8 cellular contexts compared by ENCODE assay signal in the genomic region with DNA sequence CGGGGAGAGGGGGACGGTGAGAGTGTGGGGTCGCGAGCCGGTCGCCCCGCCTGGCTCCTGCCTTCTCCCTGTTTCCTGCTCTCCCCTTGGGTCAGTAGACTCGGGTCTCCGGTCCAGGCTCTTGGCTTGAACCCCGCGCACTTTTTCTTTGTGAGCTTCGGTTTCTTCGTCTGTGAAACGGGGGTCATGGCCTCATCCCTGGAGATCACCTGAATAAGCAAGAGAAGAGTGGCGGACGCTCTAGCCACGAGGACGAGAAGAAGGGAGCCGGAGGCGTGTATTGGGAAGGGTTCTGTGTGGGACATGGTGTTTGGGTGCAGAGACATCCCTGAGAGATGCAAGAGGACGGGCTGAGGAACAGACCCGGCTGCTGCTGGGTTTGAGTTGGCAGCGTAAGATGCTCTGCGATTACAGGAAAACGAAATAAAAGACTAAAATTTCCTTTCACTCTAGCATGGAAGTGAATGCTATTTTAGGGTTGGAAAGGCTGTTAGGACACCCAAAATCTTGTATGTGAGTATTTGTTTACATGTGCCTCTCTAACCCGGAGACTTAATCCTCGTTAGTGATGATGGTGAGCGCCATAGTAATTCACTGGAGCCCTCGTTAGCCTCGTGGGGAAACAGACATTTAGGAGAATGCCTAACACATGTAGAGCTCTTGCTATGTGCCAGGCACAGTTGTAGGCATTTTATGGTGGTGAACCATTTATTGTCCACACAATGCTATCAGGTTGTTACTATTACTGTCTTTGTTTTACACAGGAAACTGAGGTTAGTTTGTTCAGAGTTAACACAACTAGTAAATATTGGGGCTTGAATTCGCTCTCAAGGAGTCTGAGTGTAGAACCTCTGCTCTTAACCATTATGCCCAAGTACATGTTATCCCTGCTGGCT. TPM values are rescaled to one million over a fixed set of nuclear protein-coding genes. Genes with fewer than 3 reads are reported as not detected.
DNase-seq lines count a peak whose midpoint lies in the region; ATAC-seq and TF ChIP-seq lines count a peak whose summit lies in the region.

No MANE protein-coding gene starts in this region.

- TF ChIP-seq POLR2A in HCT116 (IDR thresholded peaks at IDR 0.05; ENCODE audit: borderline replicate concordance, extremely low read depth, insufficient read depth, insufficient read length) = no peak
- TF ChIP-seq POLR2A in gastroesophageal sphincter (IDR thresholded peaks at IDR 0.05) = no peak

- peaks cover 56% of the 10 kb centered on the region for H3K79me2 ChIP-seq in HCT116 (ENCODE audit: insufficient read depth, low read length)

- ATAC-seq in HCT116 (peak; percentile 45), gastroesophageal sphincter (peak; percentile 1)

- TF ChIP-seq EP300 in gastroesophageal sphincter (IDR thresholded peaks at IDR 0.05) = no peak

- intact Hi-C loops in CD4-positive, alpha-beta memory T cell (cut with micrococcal nuclease) = loop anchor here (1.0 kb wide), 6 partner anchors 14 to 205 kb away; a partner anchor contains a TSS
- intact Hi-C loops in HCT116 (cut with micrococcal nuclease) = loop anchor here (2.0 kb wide), 1 partner anchor 14 kb away; no protein-coding TSS in a partner anchor

- no peak overlapping the region for H2AFZ ChIP-seq in HCT116 (ENCODE audit: low read depth, low read length, poor library complexity, severe bottlenecking)

- H3K9ac ChIP-seq in HCT116 (ENCODE audit: low read length) (peak overlapping the region; percentile 99), skeletal muscle satellite cell (ENCODE audit: low read depth, low read length) (peak overlapping the region; percentile 81)

- H4K20me1 ChIP-seq in HCT116 (ENCODE audit: insufficient read depth) = no peaks in the 10 kb centered on the region

- H3K9me2 ChIP-seq in HCT116 (ENCODE audit: insufficient read depth) = no peaks in the 10 kb centered on the region

- peaks cover 27 to 59% (median 40%) of the 10 kb centered on the region in 4 donors for H3K4me1 Mint-ChIP-seq in CD4-positive, alpha-beta memory T cell
- H3K4me1 Mint-ChIP-seq in T-helper 2 cell treated with Interferon-gamma antibody and Interleukin-4, amounts not matched to agents 5 μg/mL and 100 μg/mL, for 36 hours (ENCODE audit: low read depth) = peaks cover 37% of the 10 kb centered on the region

- H3K36me3 Mint-ChIP-seq in CD4-positive, alpha-beta memory T cell = peaks cover 0 to 32% of the 10 kb centered on the region in 2 donors
- peaks cover 40% of the 10 kb centered on the region for H3K36me3 Mint-ChIP-seq in T-helper 2 cell treated with Interferon-gamma antibody and Interleukin-4, amounts not matched to agents 5 μg/mL and 100 μg/mL, for 36 hours (ENCODE audit: low read depth)

- H3K27me3 Mint-ChIP-seq in CD4-positive, alpha-beta memory T cell = no peaks in the 10 kb centered on the region
- H3K27me3 Mint-ChIP-seq in T-helper 2 cell treated with Interferon-gamma antibody and Interleukin-4, amounts not matched to agents 5 μg/mL and 100 μg/mL, for 36 hours (ENCODE audit: low read depth) = no peaks in the 10 kb centered on the region

- peaks cover 4% of the 10 kb centered on the region for H3K36me3 ChIP-seq in CD4-positive, alpha-beta memory T cell (ENCODE audit: insufficient read depth, low read length)
- H3K36me3 ChIP-seq in HCT116 (ENCODE audit: control insufficient read depth in 1 of 2, insufficient read depth in 2 of 2, low read length in 2 of 2) = peaks cover 0 to 8% of the 10 kb centered on the region in 2 experiments; a peak in 1 of 4 replicates
- no peaks in the 10 kb centered on the region for H3K36me3 ChIP-seq in gastroesophageal sphincter
- peaks cover 4% of the 10 kb centered on the region for H3K36me3 ChIP-seq in skeletal muscle satellite cell (ENCODE audit: insufficient read depth, low read length)

- RAD21 ChIA-PET in HCT116 (lab: Charles Lee; ENCODE audit: low non-redundant PET in 1 of 2, low total read pairs in 2 of 2, uncharacterized antibody in 2 of 2, unreplicated experiment in 2 of 2) = interaction anchor here (1.3 to 1.6 kb wide), 2 partner anchors 13 to 90 kb away, joined by 3 read pairs; no protein-coding TSS in a partner anchor

- WGBS in gastroesophageal sphincter (ENCODE audit: low coverage in 1 of 2), 2 donors = 1 to 6% methylated on average over 6 to 15 of the region's 31 CpGs

- H3K4me2 ChIP-seq in HCT116 (ENCODE audit: low read length) (peak overlapping the region; percentile 83), skeletal muscle satellite cell (ENCODE audit: low read length) (peak overlapping the region; percentile 88)

- H3K9me3 Mint-ChIP-seq in CD4-positive, alpha-beta memory T cell = no peaks in the 10 kb centered on the region
- no peaks in the 10 kb centered on the region for H3K9me3 Mint-ChIP-seq in T-helper 2 cell treated with Interferon-gamma antibody and Interleukin-4, amounts not matched to agents 5 μg/mL and 100 μg/mL, for 36 hours

- H3K4me3 ChIP-seq in CD4-positive, alpha-beta memory T cell (ENCODE audit: low read length in 2 of 2) = peak overlapping the region; percentile 90 to 98
- H3K4me3 ChIP-seq in HCT116 (replicated peaks in 1 of 2; ENCODE audit: low read depth in 1 of 2, low read length in 2 of 2) (peak overlapping the region; percentile 90 to 99), gastroesophageal sphincter (peak overlapping the region; percentile 70 to 89), skeletal muscle satellite cell (ENCODE audit: low read length) (peak overlapping the region; percentile 81)

- H3K27ac Mint-ChIP-seq in CD4-positive, alpha-beta memory T cell = peak overlapping the region; percentile 96 to 99 (median 98)
- peak overlapping the region; percentile 94 for H3K27ac Mint-ChIP-seq in T-helper 2 cell treated with Interferon-gamma antibody and Interleukin-4, amounts not matched to agents 5 μg/mL and 100 μg/mL, for 36 hours

- no peak for TF ChIP-seq CTCF in HCT116 (IDR thresholded peaks at IDR 0.05 in 2 of 3, conservative IDR thresholded peaks at IDR 0.05 in 1 of 3; ENCODE audit: borderline replicate concordance in 1 of 3, insufficient read depth in 1 of 3, low read depth in 2 of 3, low read length in 2 of 3)
- no peak for TF ChIP-seq CTCF in gastroesophageal sphincter (IDR thresholded peaks at IDR 0.05)

- POLR2A ChIA-PET in CD4-positive, alpha-beta memory T cell (lab: Charles Lee; ENCODE audit: partially characterized antibody) = interaction anchor here (0.8 to 12.0 kb wide), 28 partner anchors 19 to 579 kb away, joined by 3 to 522 read pairs (median 6); a partner anchor contains a TSS
- POLR2A ChIA-PET in HCT116 (lab: Charles Lee) = interaction anchor here (1.0 to 2.1 kb wide), 8 partner anchors 8 to 29 kb away, joined by 3 to 10 read pairs (median 4); a partner anchor contains a TSS

- H3K27me3 ChIP-seq in CD4-positive, alpha-beta memory T cell (ENCODE audit: insufficient read depth, low read length) = no peaks in the 10 kb centered on the region
- no peaks in the 10 kb centered on the region for H3K27me3 ChIP-seq in HCT116 (ENCODE audit: insufficient read depth, low read length)
- H3K27me3 ChIP-seq in gastroesophageal sphincter = no peaks in the 10 kb centered on the region
- no peaks in the 10 kb centered on the region for H3K27me3 ChIP-seq in skeletal muscle satellite cell (ENCODE audit: control insufficient read depth, insufficient read depth, low read length)

- peak in 3 of 5 donors; percentile 20 to 26 (median 23) for DNase-seq in CD4-positive, alpha-beta memory T cell
- no peak for DNase-seq in HCT116 (ENCODE audit: low read depth, low spot score)
- DNase-seq in T-helper 2 cell treated with Interferon-gamma antibody and Interleukin-4, amounts not matched to agents 5 μg/mL and 100 μg/mL, for 36 hours (ENCODE audit: low spot score) = no peak
- no peak for DNase-seq in Kasumi-1 (lab: John Stamatoyannopoulos, UW)
- DNase-seq in NCI-H1930 (lab: John Stamatoyannopoulos, UW) = no peak
- no peak for DNase-seq in GF-D8 (lab: John Stamatoyannopoulos, UW)

- CTCF ChIA-PET in CD4-positive, alpha-beta memory T cell (lab: Charles Lee; ENCODE audit: partially characterized antibody) = interaction anchor here (1.2 to 7.5 kb wide), 14 partner anchors 11 to 90 kb away, joined by 3 to 59 read pairs (median 20); a partner anchor contains a TSS
- CTCF ChIA-PET in HCT116 (lab: Charles Lee) = interaction anchor here (1.0 to 1.6 kb wide), 7 partner anchors 9 to 91 kb away, joined by 3 to 14 read pairs (median 5); a partner anchor contains a TSS

- TSS peak; percentile 69 for BruUV-seq in HCT116 (replicated peaks; lab: Mats Ljungman, UMichigan)

- H3K27ac ChIP-seq in CD4-positive, alpha-beta memory T cell (ENCODE audit: low read depth, low read length) = peak overlapping the region; percentile 79
- H3K27ac ChIP-seq in HCT116 (ENCODE audit: low read depth, low read length) (peak overlapping the region; percentile 80), gastroesophageal sphincter (peak overlapping the region in 3 of 4 donors; percentile 90 to 92 (median 91))

- no peaks in the 10 kb centered on the region for H3K9me3 ChIP-seq in CD4-positive, alpha-beta memory T cell (ENCODE audit: control insufficient read depth in 1 of 2, low read length in 2 of 2)
- no peaks in the 10 kb centered on the region for H3K9me3 ChIP-seq in HCT116 (ENCODE audit: control insufficient read depth in 1 of 2, insufficient read depth in 1 of 2, low read depth in 1 of 2, low read length in 2 of 2)
- no peaks in the 10 kb centered on the region for H3K9me3 ChIP-seq in gastroesophageal sphincter
- no peaks in the 10 kb centered on the region for H3K9me3 ChIP-seq in skeletal muscle satellite cell (replicated peaks; ENCODE audit: low read length)

- H3K4me1 ChIP-seq in CD4-positive, alpha-beta memory T cell (ENCODE audit: insufficient read depth, low read length) = peaks cover 39% of the 10 kb centered on the region
- peaks cover 13 to 21% of the 10 kb centered on the region in 2 experiments for H3K4me1 ChIP-seq in HCT116 (ENCODE audit: control insufficient read depth in 1 of 2, insufficient read depth in 2 of 2, low read length in 2 of 2)
- peaks cover 0 to 27% (median 13%) of the 10 kb centered on the region in 3 donors for H3K4me1 ChIP-seq in gastroesophageal sphincter
- H3K4me1 ChIP-seq in skeletal muscle satellite cell (ENCODE audit: control insufficient read depth, insufficient read depth, low read length) = peaks cover 16% of the 10 kb centered on the region

- TF ChIP-seq RAD21 in HCT116 (IDR thresholded peaks at IDR 0.05; ENCODE audit: low read depth) = no peak

- peak overlapping the region; percentile 97 to 100 (median 99) for H3K4me3 Mint-ChIP-seq in CD4-positive, alpha-beta memory T cell
- H3K4me3 Mint-ChIP-seq in T-helper 2 cell treated with Interferon-gamma antibody and Interleukin-4, amounts not matched to agents 5 μg/mL and 100 μg/mL, for 36 hours = peak overlapping the region; percentile 97

RNA-seq across cellular contexts. Expression of a gene that starts 0.6 kb away (rescaled TPM):
- total RNA-seq in CD4-positive, alpha-beta memory T cell = 10 to 100 TPM; 89.4 to 98.6 TPM
- polyA plus RNA-seq in CD4-positive, alpha-beta memory T cell = 10 to 100 TPM; 35.7 to 54.2 TPM
- 155 TPM for total RNA-seq in HCT116 (2021; ENCODE audit: unreplicated experiment)
- polyA plus RNA-seq in HCT116 (2012) = 141 and 166 TPM in 2 replicates
- 10 to 100 TPM in 3 of 4 donors, 1 to 10 TPM in 1; 9.4 to 17.3 (median 12.8) TPM for total RNA-seq in gastroesophageal sphincter
- 34.5 and 46.1 TPM in 2 replicates for total RNA-seq in skeletal muscle satellite cell (2012; rRNA removed)

RNA-seq across cellular contexts. Expression of a gene that starts 13.1 kb away (rescaled TPM):
- not detected for total RNA-seq in CD4-positive, alpha-beta memory T cell
- not detected for polyA plus RNA-seq in CD4-positive, alpha-beta memory T cell
- total RNA-seq in HCT116 (2021; ENCODE audit: unreplicated experiment) = 0.07 TPM
- polyA plus RNA-seq in HCT116 (2012) = not detected in 2 replicates
- total RNA-seq in gastroesophageal sphincter = not detected
- total RNA-seq in skeletal muscle satellite cell (2012; rRNA removed) = not detected in 2 replicates

RNA-seq across cellular contexts. Expression of a gene that starts 15.1 kb away (rescaled TPM):
- total RNA-seq in CD4-positive, alpha-beta memory T cell = 100 to 1,000 TPM; 258 to 264 TPM
- polyA plus RNA-seq in CD4-positive, alpha-beta memory T cell = 10 to 100 TPM; 40.3 to 69.1 TPM
- 256 TPM for total RNA-seq in HCT116 (2021; ENCODE audit: unreplicated experiment)
- polyA plus RNA-seq in HCT116 (2012) = 305 and 354 TPM in 2 replicates
- 100 to 1,000 TPM in 3 of 4 donors, 10 to 100 TPM in 1; 86.3 to 212 (median 116) TPM for total RNA-seq in gastroesophageal sphincter
- 167 and 206 TPM in 2 replicates for total RNA-seq in skeletal muscle satellite cell (2012; rRNA removed)

RNA-seq across cellular contexts. Expression of a gene that starts 20.8 kb away (rescaled TPM):
- 1 to 10 TPM; 6.3 to 6.9 TPM for total RNA-seq in CD4-positive, alpha-beta memory T cell
- under 1 TPM; 0.20 to 0.37 TPM for polyA plus RNA-seq in CD4-positive, alpha-beta memory T cell
- total RNA-seq in HCT116 (2021; ENCODE audit: unreplicated experiment) (4.0 TPM), gastroesophageal sphincter (10 to 100 TPM in 1 of 4 donors, 1 to 10 TPM in 3; 4.2 to 13.5 (median 6.0) TPM)
- 2.5 and 2.6 TPM in 2 replicates for polyA plus RNA-seq in HCT116 (2012)
- 0.25 and 2.0 TPM in 2 replicates for total RNA-seq in skeletal muscle satellite cell (2012; rRNA removed)

RNA-seq across cellular contexts. Expression of a gene that starts 24.8 kb away (rescaled TPM):
- 10 to 100 TPM; 43.7 to 44.9 TPM for total RNA-seq in CD4-positive, alpha-beta memory T cell
- 10 to 100 TPM; 46.0 to 51.1 TPM for polyA plus RNA-seq in CD4-positive, alpha-beta memory T cell
- total RNA-seq in HCT116 (2021; ENCODE audit: unreplicated experiment) = 28.9 TPM
- 20.0 and 26.5 TPM in 2 replicates for polyA plus RNA-seq in HCT116 (2012)
- 10 to 100 TPM; 19.3 to 29.6 (median 20.2) TPM for total RNA-seq in gastroesophageal sphincter
- 18.6 and 19.8 TPM in 2 replicates for total RNA-seq in skeletal muscle satellite cell (2012; rRNA removed)

Comparison
In these comparisons a context has a peak if more than half of its experiments do, and no peak if none do; other contexts are left out.
1. DNase-seq: peak in CD4-positive, alpha-beta memory T cell (3 of 5); none in HCT116 (single experiment), T-helper 2 cell treated with Interferon-gamma antibody and Interleukin-4, amounts not matched to agents 5 μg/mL and 100 μg/mL, for 36 hours (single experiment), Kasumi-1 (0 of 2), NCI-H1930 (0 of 2) and GF-D8 (single experiment).
2. Peak in every context shown above with its lines, with median percentiles within 50 percentile points of each other: H3K27ac ChIP-seq and H3K4me3 ChIP-seq.